In the genomic region with DNA sequence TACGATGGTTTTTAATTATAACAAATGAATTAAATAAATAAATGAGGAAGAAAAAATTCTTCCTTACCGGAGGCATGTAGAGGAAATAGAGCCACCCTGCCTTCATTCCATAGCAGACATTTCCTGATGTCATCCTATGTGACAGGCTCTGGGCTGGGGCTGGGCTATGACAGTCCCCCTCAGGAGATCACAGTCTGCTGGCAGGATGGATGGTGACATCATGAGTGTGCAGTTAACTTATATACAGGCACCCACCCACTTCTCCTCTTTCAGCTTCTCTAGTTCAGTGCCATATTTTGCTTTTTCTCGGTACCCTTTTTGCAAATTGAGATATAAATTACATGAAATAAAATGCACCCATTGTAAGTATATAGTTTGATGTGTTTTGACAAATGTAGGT, we compare ENCODE assay signal across 1 cellular context.
TF ChIP-seq lines count a peak whose summit lies in the region.

No MANE protein-coding gene starts in this region.

TF ChIP-seq in GM12878, 131 proteins besides CTCF, POLR2A, EP300 and RAD21:
- no peak for TF ChIP-seq ASH2L (IDR thresholded peaks at IDR 0.05; ENCODE audit: borderline replicate concordance, low read depth)
